Comparison of ENCODE assay signal across 8 cellular contexts in genomic region chr17:4789701-4789950, GRCh38. TPM values are rescaled to one million over a fixed set of nuclear protein-coding genes. Genes with fewer than 3 reads are reported as not detected.
DNase-seq lines count a peak whose midpoint lies in the region; ATAC-seq lines count a peak whose summit lies in the region.

No MANE protein-coding gene starts in this region.

- H3K4me3 Mint-ChIP-seq in activated CD4-positive, alpha-beta memory T cell treated with anti-CD3 and anti-CD28 coated beads for 36 hours, result peak overlapping the region; percentile 77

- DNase-seq in activated CD4-positive, CD25-positive, alpha-beta regulatory T cell treated with anti-CD3 and anti-CD28 coated beads, Interleukin-2, amount 50 U/mL, for 16 hours (ENCODE audit: low read depth, low spot score), result peak; percentile 11
- no peak for DNase-seq in activated CD4-positive, alpha-beta memory T cell treated with anti-CD3 and anti-CD28 coated beads for 36 hours
- DNase-seq in superior temporal gyrus (ENCODE audit: extremely low spot score), result peak; percentile 29

- peak overlapping the region; percentile 80 for H3K4me3 ChIP-seq in iPS-18c (ENCODE audit: insufficient read depth, low read depth, low read length)

- H3K27ac Mint-ChIP-seq in activated CD4-positive, alpha-beta memory T cell treated with anti-CD3 and anti-CD28 coated beads for 36 hours, result no peak overlapping the region

- POLR2A ChIA-PET in activated CD4-positive, alpha-beta memory T cell treated with anti-CD3 and anti-CD28 coated beads for 36 hours (lab: Charles Lee), result interaction anchor here (0.9 to 2.0 kb wide), 12 partner anchors 11 to 180 kb away, joined by 3 to 13 read pairs (median 5); partner anchors contain the start of genes ARRB2, C17orf107, CHRNE and CXCL16

- no peaks in the 10 kb centered on the region for H3K9me3 Mint-ChIP-seq in activated CD4-positive, alpha-beta memory T cell treated with anti-CD3 and anti-CD28 coated beads for 36 hours

- peaks cover 31% of the 10 kb centered on the region for H3K4me1 Mint-ChIP-seq in activated CD4-positive, alpha-beta memory T cell treated with anti-CD3 and anti-CD28 coated beads for 36 hours (ENCODE audit: low read depth)

- peaks cover 27% of the 10 kb centered on the region for H3K27me3 Mint-ChIP-seq in activated CD4-positive, alpha-beta memory T cell treated with anti-CD3 and anti-CD28 coated beads for 36 hours

- no peaks in the 10 kb centered on the region for H3K9me3 ChIP-seq in iPS-18c (ENCODE audit: control insufficient read depth, insufficient read depth, low read length)

- intact Hi-C loops in activated CD4-positive, alpha-beta memory T cell treated with anti-CD3 and anti-CD28 coated beads for 36 hours (cut with micrococcal nuclease), result no loop called here

- CTCF ChIA-PET in activated CD4-positive, alpha-beta memory T cell treated with anti-CD3 and anti-CD28 coated beads for 36 hours (lab: Charles Lee), result interaction anchor here (0.8 to 2.5 kb wide), 33 partner anchors 9 to 233 kb away, joined by 3 to 28 read pairs (median 5); partner anchors contain the start of genes ARRB2, C17orf107, MED11 and MINK1

- ATAC-seq in activated CD4-positive, CD25-positive, alpha-beta regulatory T cell treated with anti-CD3 and anti-CD28 coated beads, Interleukin-2, amount 50 U/mL, for 24 hours, result no peak
- ATAC-seq in GM21367 (IDR thresholded peaks at IDR 0.05; ENCODE audit: unreplicated experiment) (no peak), GM18909 (IDR thresholded peaks at IDR 0.05; ENCODE audit: poor library complexity, unreplicated experiment) (no peak), HG02759 (IDR thresholded peaks at IDR 0.05; ENCODE audit: unreplicated experiment) (no peak)

- no peaks in the 10 kb centered on the region for H3K36me3 Mint-ChIP-seq in activated CD4-positive, alpha-beta memory T cell treated with anti-CD3 and anti-CD28 coated beads for 36 hours

RNA-seq across cellular contexts. Expression of gene GLTPD2, which starts 0.9 kb away (rescaled TPM):
- total RNA-seq in activated CD4-positive, alpha-beta memory T cell treated with anti-CD3 and anti-CD28 coated beads for 36 hours, result not detected

RNA-seq across cellular contexts. Expression of gene VMO1, which starts 3.5 kb away (rescaled TPM):
- not detected for total RNA-seq in activated CD4-positive, alpha-beta memory T cell treated with anti-CD3 and anti-CD28 coated beads for 36 hours

RNA-seq across cellular contexts. Expression of gene PSMB6, which starts 6.3 kb away (rescaled TPM):
- total RNA-seq in activated CD4-positive, alpha-beta memory T cell treated with anti-CD3 and anti-CD28 coated beads for 36 hours, result 100 to 1,000 TPM; 165 to 177 TPM

RNA-seq across cellular contexts. Expression of gene PLD2, which starts 17.3 kb away (rescaled TPM):
- 10 to 100 TPM; 15.8 to 19.3 TPM for total RNA-seq in activated CD4-positive, alpha-beta memory T cell treated with anti-CD3 and anti-CD28 coated beads for 36 hours
